In the genomic region with DNA sequence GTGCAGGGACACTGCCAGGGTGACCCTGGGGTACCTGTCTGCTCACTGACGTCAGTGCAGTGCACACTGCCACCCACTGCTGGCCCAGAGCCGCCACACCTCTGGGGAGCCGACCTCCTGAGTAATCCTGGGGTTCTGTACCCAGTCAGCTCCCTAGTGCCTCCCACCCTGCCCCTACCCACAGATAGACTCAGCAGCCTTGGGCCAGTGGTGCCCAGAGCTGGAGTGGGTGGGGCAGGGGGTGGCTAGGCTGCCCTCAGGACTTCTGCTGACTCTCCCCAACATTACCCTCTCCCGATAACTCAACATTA, we compare ENCODE assay signal across 21 cellular contexts. TPM values are rescaled to one million over a fixed set of nuclear protein-coding genes. Genes with fewer than 3 reads are reported as not detected.
"Had no signal": no experiment of that assay in that cellular context is flagged by ENCODE, and none has a peak within 500 bp of the region (broad histone marks: within the 10 kb centered on the region; RNA-seq: fewer than 3 reads in every experiment).

No MANE protein-coding gene starts in this region.

- ATAC-seq: activated naive CD4-positive, alpha-beta T cell treated with anti-CD3 and anti-CD28 coated beads, Interleukin-2, amount 50 U/mL, for 72 hours; activated T-cell treated with anti-CD3 and anti-CD28 coated beads, Interleukin-2, amount 50 U/mL, for 72 hours; effector memory CD8-positive, alpha-beta T cell; left cardiac atrium; mucosa of descending colon; pancreas; sciatic nerve had no signal

- H3K9me3 ChIP-seq: adrenal gland, mucosa of descending colon, pancreas, testis had no signal

- H3K4me1 ChIP-seq: adrenal gland, pancreas, testis had no signal

- H3K27me3 ChIP-seq: testis had no signal

- H3K36me3 ChIP-seq: adrenal gland, pancreas had no signal

- DNase-seq: activated CD4-positive, alpha-beta T cell treated with anti-CD3 and anti-CD28 coated beads, Interleukin-2, amount 50 U/mL, for 1 hour; activated CD4-positive, CD25-positive, alpha-beta regulatory T cell treated with anti-CD3 and anti-CD28 coated beads, Interleukin-2, amount 50 U/mL, for 72 hours; activated CD8-positive, alpha-beta memory T cell treated with anti-CD3 and anti-CD28 coated beads, Interleukin-2, amount 50 U/mL, for 48 hours; activated effector memory CD4-positive, alpha-beta T cell treated with anti-CD3 and anti-CD28 coated beads, Interleukin-2, amount 50 U/mL, for 16 hours; activated T-cell treated with anti-CD3 and anti-CD28 coated beads, Interleukin-2, amount 50 U/mL, for 72 hours; adrenal gland; effector memory CD8-positive, alpha-beta T cell; left cardiac atrium; mesenchymal stem cell; mucosa of descending colon; naive B cell; stimulated activated CD4-positive, alpha-beta T cell treated with anti-CD3 and anti-CD28 coated beads, Interleukin-4, amount 100 ng/mL, for 1 hour; T-helper 1 cell; T-helper 9 cell; testis had no signal

- H3K4me3 ChIP-seq: adrenal gland, mucosa of descending colon, pancreas, smooth muscle cell, testis had no signal

- H3K27ac ChIP-seq: adrenal gland, pancreas, testis had no signal

RNA-seq across cellular contexts. Expression of a gene that starts 5.8 kb away (rescaled TPM):
- total RNA-seq: bronchial epithelial cell, dermis microvascular lymphatic vessel endothelial cell had no signal

RNA-seq across cellular contexts. Expression of a gene that starts 26.7 kb away (rescaled TPM):
- total RNA-seq: bronchial epithelial cell had no signal
